20 cellular contexts compared by ENCODE assay signal in genomic region chr6:155252581-155252980, GRCh38. TPM values are rescaled to one million over a fixed set of nuclear protein-coding genes. Genes with fewer than 3 reads are reported as not detected.
DNase-seq lines count a peak whose midpoint lies in the region; ATAC-seq and TF ChIP-seq lines count a peak whose summit lies in the region.
"Had no signal": no experiment of that assay in that cellular context is flagged by ENCODE, and none has a peak within 500 bp of the region (broad histone marks: within the 10 kb centered on the region; RNA-seq: fewer than 3 reads in every experiment).

No MANE protein-coding gene starts in this region.

- peaks cover 18% of the 10 kb centered on the region for H3K4me1 ChIP-seq in iPS-15b (ENCODE audit: control insufficient read depth, insufficient read depth, low read length)
- H3K4me1 ChIP-seq in gastrocnemius medialis: peaks cover 18 to 19% of the 10 kb centered on the region in 2 donors
- no peaks in the 10 kb centered on the region for H3K4me1 ChIP-seq in CD8-positive, alpha-beta T cell (ENCODE audit: insufficient read depth, low read length)
- H3K4me1 ChIP-seq: BE2C, Peyer's patch had no signal

- no peak overlapping the region for H3K4me3 ChIP-seq in iPS-15b (ENCODE audit: low read depth, low read length)
- H3K4me3 ChIP-seq in gastrocnemius medialis: no peak overlapping the region
- no peak overlapping the region for H3K4me3 ChIP-seq in CD8-positive, alpha-beta T cell (ENCODE audit: low read depth, low read length)
- H3K4me3 ChIP-seq: Peyer's patch had no signal

- POLR2A ChIA-PET in CD8-positive, alpha-beta T cell (lab: Charles Lee): no interaction called here

- ATAC-seq in gastrocnemius medialis: no peak
- ATAC-seq in CD8-positive, alpha-beta T cell: no peak

- H3K27ac Mint-ChIP-seq in activated naive CD8-positive, alpha-beta T cell: peak overlapping the region; percentile 50
- H3K27ac Mint-ChIP-seq in activated naive CD8-positive, alpha-beta T cell treated with anti-CD3 and anti-CD28 coated beads for 36 hours: no peak overlapping the region
- peak overlapping the region; percentile 18 for H3K27ac Mint-ChIP-seq in activated T-helper 1 cell treated with anti-CD3 and anti-CD28 coated beads, Interleukin-12 subunit alpha, Interleukin-12 subunit beta, Interleukin-2, Interleukin-4 antibody, amounts not matched to agents 30 ng/mL and 10 ng/mL and 1 ng/mL, durations not matched to agents 14 hours and 24 hours and 36 hours
- H3K27ac Mint-ChIP-seq in CD8-positive, alpha-beta T cell: no peak overlapping the region
- H3K27ac Mint-ChIP-seq: IgD-negative memory B cell had no signal

- H3K9me3 ChIP-seq in iPS-15b (ENCODE audit: control insufficient read depth, insufficient read depth, low read length) (no peaks in the 10 kb centered on the region), gastrocnemius medialis (no peaks in the 10 kb centered on the region)
- no peaks in the 10 kb centered on the region for H3K9me3 ChIP-seq in CD8-positive, alpha-beta T cell (ENCODE audit: low read length)
- H3K9me3 ChIP-seq: BE2C, Peyer's patch had no signal

- TF ChIP-seq CTCF in gastrocnemius medialis (IDR thresholded peaks at IDR 0.05 in 4 of 5, conservative IDR thresholded peaks at IDR 0.05 in 1 of 5): no peak
- no peak for TF ChIP-seq CTCF in CD8-positive, alpha-beta T cell (IDR thresholded peaks at IDR 0.05)

- CTCF ChIA-PET in CD8-positive, alpha-beta T cell (lab: Charles Lee): no interaction called here

- TF ChIP-seq POLR2A in gastrocnemius medialis (IDR thresholded peaks at IDR 0.05): no peak

- peak overlapping the region; percentile 79 to 85 (median 81) for H3K27ac ChIP-seq in gastrocnemius medialis
- no peak overlapping the region for H3K27ac ChIP-seq in CD8-positive, alpha-beta T cell (ENCODE audit: low read depth, low read length)
- H3K27ac ChIP-seq: Peyer's patch had no signal

- intact Hi-C loops in activated T-helper 1 cell treated with anti-CD3 and anti-CD28 coated beads, Interleukin-12 subunit alpha, Interleukin-12 subunit beta, Interleukin-2, Interleukin-4 antibody, amounts not matched to agents 30 ng/mL and 10 ng/mL and 1 ng/mL, durations not matched to agents 14 hours and 24 hours and 36 hours (cut with micrococcal nuclease): no loop called here
- intact Hi-C loops in gastrocnemius medialis (cut with DNase I; ENCODE audit: low total_unique reads): loop anchor here (5.0 kb wide), 1 partner anchor 60 kb away; the partner anchor contains the start of gene TFB1M
- intact Hi-C loops in CD8-positive, alpha-beta T cell (cut with DNase I, micrococcal nuclease): loop anchor here in 1 of 2 experiments (5.0 kb wide), 1 partner anchor 325 kb away; no protein-coding TSS in a partner anchor

- peaks cover 20% of the 10 kb centered on the region for H3K36me3 ChIP-seq in iPS-15b (ENCODE audit: control insufficient read depth, insufficient read depth, low read length)
- H3K36me3 ChIP-seq in gastrocnemius medialis: peaks cover 0 to 45% of the 10 kb centered on the region in 2 donors
- H3K36me3 ChIP-seq in CD8-positive, alpha-beta T cell (ENCODE audit: insufficient read depth, low read length): peaks cover 15% of the 10 kb centered on the region

- H3K4me3 Mint-ChIP-seq in activated naive CD8-positive, alpha-beta T cell: no peak overlapping the region
- H3K4me3 Mint-ChIP-seq in activated naive CD8-positive, alpha-beta T cell treated with anti-CD3 and anti-CD28 coated beads for 36 hours: no peak overlapping the region
- no peak overlapping the region for H3K4me3 Mint-ChIP-seq in activated T-helper 1 cell treated with anti-CD3 and anti-CD28 coated beads, Interleukin-12 subunit alpha, Interleukin-12 subunit beta, Interleukin-2, Interleukin-4 antibody, amounts not matched to agents 30 ng/mL and 10 ng/mL and 1 ng/mL, durations not matched to agents 14 hours and 24 hours and 36 hours
- no peak overlapping the region for H3K4me3 Mint-ChIP-seq in CD8-positive, alpha-beta T cell
- H3K4me3 Mint-ChIP-seq: CD8-positive, alpha-beta memory T cell; IgD-negative memory B cell had no signal

- H3K9ac ChIP-seq in iPS-15b (ENCODE audit: low read depth, low read length): peak overlapping the region; percentile 9

- H3K27me3 ChIP-seq in iPS-15b (ENCODE audit: control insufficient read depth, insufficient read depth, low read length) (no peaks in the 10 kb centered on the region), gastrocnemius medialis (no peaks in the 10 kb centered on the region)
- H3K27me3 ChIP-seq in CD8-positive, alpha-beta T cell (ENCODE audit: insufficient read depth, low read length): no peaks in the 10 kb centered on the region
- H3K27me3 ChIP-seq: BE2C, Peyer's patch had no signal

- no peaks in the 10 kb centered on the region for H3K27me3 Mint-ChIP-seq in activated naive CD8-positive, alpha-beta T cell
- H3K27me3 Mint-ChIP-seq in activated naive CD8-positive, alpha-beta T cell treated with anti-CD3 and anti-CD28 coated beads for 36 hours: no peaks in the 10 kb centered on the region
- H3K27me3 Mint-ChIP-seq in activated T-helper 1 cell treated with anti-CD3 and anti-CD28 coated beads, Interleukin-12 subunit alpha, Interleukin-12 subunit beta, Interleukin-2, Interleukin-4 antibody, amounts not matched to agents 30 ng/mL and 10 ng/mL and 1 ng/mL, durations not matched to agents 14 hours and 24 hours and 36 hours (ENCODE audit: insufficient read depth): no peaks in the 10 kb centered on the region
- no peaks in the 10 kb centered on the region for H3K27me3 Mint-ChIP-seq in CD8-positive, alpha-beta T cell (ENCODE audit: low read depth)
- H3K27me3 Mint-ChIP-seq: CD8-positive, alpha-beta memory T cell; IgD-negative memory B cell had no signal

- peaks cover 4% of the 10 kb centered on the region for H3K4me1 Mint-ChIP-seq in activated naive CD8-positive, alpha-beta T cell (ENCODE audit: low read depth)
- H3K4me1 Mint-ChIP-seq in activated naive CD8-positive, alpha-beta T cell treated with anti-CD3 and anti-CD28 coated beads for 36 hours: peaks cover 5% of the 10 kb centered on the region
- H3K4me1 Mint-ChIP-seq in activated T-helper 1 cell treated with anti-CD3 and anti-CD28 coated beads, Interleukin-12 subunit alpha, Interleukin-12 subunit beta, Interleukin-2, Interleukin-4 antibody, amounts not matched to agents 30 ng/mL and 10 ng/mL and 1 ng/mL, durations not matched to agents 14 hours and 24 hours and 36 hours (ENCODE audit: low read depth): peaks cover 13% of the 10 kb centered on the region
- no peaks in the 10 kb centered on the region for H3K4me1 Mint-ChIP-seq in CD8-positive, alpha-beta T cell (ENCODE audit: low read depth)
- H3K4me1 Mint-ChIP-seq: CD8-positive, alpha-beta memory T cell had no signal

- in situ Hi-C loops in gastrocnemius medialis (cut with MboI; ENCODE audit: low sequenced_read_pairs in 4 of 4): loop anchor here in 1 of 4 donors (10.0 kb wide), 1 partner anchor 78 kb away; no protein-coding TSS in a partner anchor

- H3K9me3 Mint-ChIP-seq in activated naive CD8-positive, alpha-beta T cell (ENCODE audit: low read depth): no peaks in the 10 kb centered on the region
- no peaks in the 10 kb centered on the region for H3K9me3 Mint-ChIP-seq in activated naive CD8-positive, alpha-beta T cell treated with anti-CD3 and anti-CD28 coated beads for 36 hours
- no peaks in the 10 kb centered on the region for H3K9me3 Mint-ChIP-seq in activated T-helper 1 cell treated with anti-CD3 and anti-CD28 coated beads, Interleukin-12 subunit alpha, Interleukin-12 subunit beta, Interleukin-2, Interleukin-4 antibody, amounts not matched to agents 30 ng/mL and 10 ng/mL and 1 ng/mL, durations not matched to agents 14 hours and 24 hours and 36 hours
- no peaks in the 10 kb centered on the region for H3K9me3 Mint-ChIP-seq in CD8-positive, alpha-beta T cell
- H3K9me3 Mint-ChIP-seq: CD8-positive, alpha-beta memory T cell; IgD-negative memory B cell had no signal

- DNase-seq in activated naive CD8-positive, alpha-beta T cell treated with anti-CD3 and anti-CD28 coated beads for 36 hours: no peak
- no peak for DNase-seq in activated T-helper 1 cell treated with anti-CD3 and anti-CD28 coated beads, Interleukin-12 subunit alpha, Interleukin-12 subunit beta, Interleukin-2, Interleukin-4 antibody, amounts not matched to agents 30 ng/mL and 10 ng/mL and 1 ng/mL, durations not matched to agents 14 hours and 24 hours and 36 hours (ENCODE audit: low spot score)
- DNase-seq in gastrocnemius medialis: no peak
- no peak for DNase-seq in inferior parietal cortex (ENCODE audit: extremely low spot score)
- no peak for DNase-seq in activated CD8-positive, alpha-beta memory T cell treated with anti-CD3 and anti-CD28 coated beads for 24 hours
- no peak for DNase-seq in CD8-positive, alpha-beta T cell
- DNase-seq: 8988T; BE2C; CD8-positive, alpha-beta memory T cell; DND-41; NCI-H1105 treated with DMSO at 0.1 percent for 48 hours; NCI-H187; NCI-H226; NCI-H524 treated with DMSO at 0.1 percent for 48 hours; Peyer's patch had no signal

- H3K36me3 Mint-ChIP-seq in activated naive CD8-positive, alpha-beta T cell: peaks cover 12% of the 10 kb centered on the region
- peaks cover 9% of the 10 kb centered on the region for H3K36me3 Mint-ChIP-seq in activated naive CD8-positive, alpha-beta T cell treated with anti-CD3 and anti-CD28 coated beads for 36 hours
- peaks cover 53% of the 10 kb centered on the region for H3K36me3 Mint-ChIP-seq in activated T-helper 1 cell treated with anti-CD3 and anti-CD28 coated beads, Interleukin-12 subunit alpha, Interleukin-12 subunit beta, Interleukin-2, Interleukin-4 antibody, amounts not matched to agents 30 ng/mL and 10 ng/mL and 1 ng/mL, durations not matched to agents 14 hours and 24 hours and 36 hours (ENCODE audit: low read depth)
- peaks cover 74% of the 10 kb centered on the region for H3K36me3 Mint-ChIP-seq in CD8-positive, alpha-beta T cell
- H3K36me3 Mint-ChIP-seq: IgD-negative memory B cell had no signal

RNA-seq across cellular contexts. Expression of gene CLDN20, which starts 11.2 kb away (rescaled TPM):
- not detected for total RNA-seq in activated naive CD8-positive, alpha-beta T cell treated with anti-CD3 and anti-CD28 coated beads for 36 hours
- total RNA-seq in activated T-helper 1 cell treated with anti-CD3 and anti-CD28 coated beads, Interleukin-12 subunit alpha, Interleukin-12 subunit beta, Interleukin-2, Interleukin-4 antibody, amounts not matched to agents 30 ng/mL and 10 ng/mL and 1 ng/mL, durations not matched to agents 14 hours and 24 hours and 36 hours: 0.29 TPM in 1 of 2 replicates, not detected in the other
- not detected for total RNA-seq in gastrocnemius medialis
- total RNA-seq in CD8-positive, alpha-beta T cell: not detected
- total RNA-seq: CD8-positive, alpha-beta memory T cell; H1; LHCN-M2 had no signal

Comparison
In these comparisons a context has a peak if more than half of its experiments do, and no peak if none do; other contexts are left out.
1. H3K27ac Mint-ChIP-seq: peak in activated naive CD8-positive, alpha-beta T cell (single experiment) and activated T-helper 1 cell treated with anti-CD3 and anti-CD28 coated beads, Interleukin-12 subunit alpha, Interleukin-12 subunit beta, Interleukin-2, Interleukin-4 antibody, amounts not matched to agents 30 ng/mL and 10 ng/mL and 1 ng/mL, durations not matched to agents 14 hours and 24 hours and 36 hours (single experiment); none in activated naive CD8-positive, alpha-beta T cell treated with anti-CD3 and anti-CD28 coated beads for 36 hours (single experiment) and CD8-positive, alpha-beta T cell (single experiment).